11 cellular contexts compared by ENCODE assay signal in the genomic region with DNA sequence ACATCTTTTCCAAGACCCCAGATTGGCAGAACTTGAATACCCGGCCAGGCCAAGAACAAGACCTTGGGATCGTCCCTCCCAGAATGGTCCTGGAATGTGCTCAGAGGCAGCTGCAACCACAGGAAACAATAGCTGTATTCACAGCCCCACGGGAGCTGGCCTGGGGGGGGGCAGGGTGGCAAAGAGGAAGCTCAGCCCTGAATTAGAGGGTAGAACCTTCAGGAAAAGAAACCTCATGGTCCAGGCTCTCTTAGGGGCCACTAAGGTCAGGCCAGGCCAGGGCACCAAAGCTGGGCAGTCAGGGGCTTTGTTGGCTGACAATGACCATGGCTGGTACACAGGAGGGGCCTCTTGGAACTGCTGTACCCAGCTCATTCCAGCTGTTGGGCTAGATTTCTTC. TPM values are rescaled to one million over a fixed set of nuclear protein-coding genes. Genes with fewer than 3 reads are reported as not detected.
A peak's percentile ranks its signal among the peaks of the same experiment; 100 is the strongest.
DNase-seq lines count a peak whose midpoint lies in the region; ATAC-seq, FAIRE-seq and TF ChIP-seq lines count a peak whose summit lies in the region.
"Had no signal": no experiment of that assay in that cellular context is flagged by ENCODE, and none has a peak within 500 bp of the region (broad histone marks: within the 10 kb centered on the region; RNA-seq: fewer than 3 reads in every experiment).

No MANE protein-coding gene starts in this region.

- FAIRE-seq in GM12892 (lab: Jason Lieb, UNC) = no peak
- FAIRE-seq: colon had no signal

- no peak for ATAC-seq in GM19351 (IDR thresholded peaks at IDR 0.05; ENCODE audit: unreplicated experiment)

- in situ Hi-C loops in SK-MEL-5 (cut with HindIII; ENCODE audit: low pct_unique_long_range_greater_than_20kb, low sequenced_read_pairs) = no loop called here

- no peak overlapping the region for H3K4me3 ChIP-seq in fibroblast of the aortic adventitia (ENCODE audit: low read depth, low read length)
- H3K4me3 ChIP-seq: SK-N-MC had no signal

- no peak for TF ChIP-seq CTCF in fibroblast of the aortic adventitia (IDR thresholded peaks at IDR 0.05; ENCODE audit: insufficient read depth, low read length)

- TF ChIP-seq POLR2A in GM12892 (IDR thresholded peaks at IDR 0.05; ENCODE audit: low read depth, low read length) = no peak

- peak; percentile 16 for DNase-seq in CD1c-positive myeloid dendritic cell (ENCODE audit: extremely low spot score)
- DNase-seq in SK-MEL-5 (ENCODE audit: low read depth, low spot score) = peak; percentile 92
- DNase-seq in fibroblast of the aortic adventitia (ENCODE audit: low read depth) = peak; percentile 63
- peak; percentile 32 for DNase-seq in occipital lobe (lab: John Stamatoyannopoulos, UW)
- DNase-seq in HCEC 1CT = no peak
- no peak for DNase-seq in GM12892 (ENCODE audit: insufficient read length)
- no peak for DNase-seq in NCI-H82 treated with DMSO at 0.1 percent for 48 hours (lab: John Stamatoyannopoulos, UW; ENCODE audit: unreplicated experiment)
- DNase-seq: DND-41 had no signal

RNA-seq across cellular contexts. Expression of gene RPL27A, which starts 17.3 kb away (rescaled TPM):
- 1,031 and 1,139 TPM in 2 replicates for total RNA-seq in SK-MEL-5 (2014; rRNA removed; shearing (Covaris generic))
- polyA plus RNA-seq in SK-MEL-5 (2015; cell fraction: cytosol; rRNA removed) = 1,189 and 1,558 TPM in 2 replicates
- polyA plus RNA-seq in SK-MEL-5 (2015; cell fraction: nucleus; rRNA removed) = 390 and 396 TPM in 2 replicates
- total RNA-seq in fibroblast of the aortic adventitia (ENCODE audit: low replicate concordance) (505 and 965 TPM in 2 replicates), occipital lobe (762 TPM)
- polyA plus RNA-seq in GM12892 (2012; ENCODE audit: missing spikeins) = 4,980 TPM

RNA-seq across cellular contexts. Expression of gene TRIM66, which starts 17.4 kb away (rescaled TPM):
- total RNA-seq in SK-MEL-5 (2014; rRNA removed; shearing (Covaris generic)) = 5.8 and 6.5 TPM in 2 replicates
- polyA plus RNA-seq in SK-MEL-5 (2015; cell fraction: cytosol; rRNA removed) = 6.5 and 11.5 TPM in 2 replicates
- 24.0 and 44.8 TPM in 2 replicates for polyA plus RNA-seq in SK-MEL-5 (2015; cell fraction: nucleus; rRNA removed)
- 4.1 and 5.6 TPM in 2 replicates for total RNA-seq in fibroblast of the aortic adventitia (ENCODE audit: low replicate concordance)
- total RNA-seq in occipital lobe = 0.62 TPM
- 9.0 TPM for polyA plus RNA-seq in GM12892 (2012; ENCODE audit: missing spikeins)

Comparison
In these comparisons a context has a peak if more than half of its experiments do, and no peak if none do; other contexts are left out.
1. DNase-seq: peak in CD1c-positive myeloid dendritic cell (single experiment), SK-MEL-5 (single experiment), fibroblast of the aortic adventitia (single experiment) and occipital lobe (single experiment); none in HCEC 1CT (single experiment), GM12892 (single experiment) and NCI-H82 treated with DMSO at 0.1 percent for 48 hours (single experiment).